In genomic region chr12:38907171-38907923, GRCh38 we compare ENCODE assay signal across 8 cellular contexts. TPM values are rescaled to one million over a fixed set of nuclear protein-coding genes. Genes with fewer than 3 reads are reported as not detected.
DNase-seq lines count a peak whose midpoint lies in the region; ATAC-seq and TF ChIP-seq lines count a peak whose summit lies in the region.

No MANE protein-coding gene starts in this region.

- H3K27ac Mint-ChIP-seq in activated CD8-positive, alpha-beta T cell treated with anti-CD3 and anti-CD28 coated beads, Interleukin-2, amount 10 ng/mL, durations not matched to agents 7 days and 5 days, result no peak overlapping the region
- peak overlapping the region; percentile 18 for H3K27ac Mint-ChIP-seq in stimulated activated effector memory CD8-positive, alpha-beta T cell treated with anti-CD3 and anti-CD28 coated beads, Interleukin-12 subunit alpha, Interleukin-12 subunit beta, amount 100 ng/mL, for 72 hours

- DNase-seq in HEK293T (ENCODE audit: extremely low spot score) (no peak), SHP77 (lab: John Stamatoyannopoulos, UW) (no peak), KBM-7 (no peak)
- DNase-seq in activated CD8-positive, alpha-beta T cell treated with anti-CD3 and anti-CD28 coated beads, Interleukin-2, amount 10 ng/mL, durations not matched to agents 7 days and 5 days, result no peak
- DNase-seq in stimulated activated effector memory CD8-positive, alpha-beta T cell treated with anti-CD3 and anti-CD28 coated beads, Interleukin-12 subunit alpha, Interleukin-12 subunit beta, amount 100 ng/mL, for 72 hours (ENCODE audit: low spot score in 2 of 2), result no peak

- H3K27me3 Mint-ChIP-seq in activated CD8-positive, alpha-beta T cell treated with anti-CD3 and anti-CD28 coated beads, Interleukin-2, amount 10 ng/mL, durations not matched to agents 7 days and 5 days (ENCODE audit: low read depth), result peaks cover 26% of the 10 kb centered on the region

- H3K9me3 Mint-ChIP-seq in activated CD8-positive, alpha-beta T cell treated with anti-CD3 and anti-CD28 coated beads, Interleukin-2, amount 10 ng/mL, durations not matched to agents 7 days and 5 days (ENCODE audit: insufficient read depth), result no peaks in the 10 kb centered on the region
- peaks cover 2% of the 10 kb centered on the region for H3K9me3 Mint-ChIP-seq in stimulated activated effector memory CD8-positive, alpha-beta T cell treated with anti-CD3 and anti-CD28 coated beads, Interleukin-12 subunit alpha, Interleukin-12 subunit beta, amount 100 ng/mL, for 72 hours

- CTCF ChIA-PET in HEK293T (lab: Yijun Ruan, JAX), result interaction anchor here (0.7 to 2.8 kb wide), 9 partner anchors 14 to 243 kb away, joined by 3 to 10 read pairs (median 3); no protein-coding TSS in a partner anchor
- CTCF ChIA-PET in activated CD8-positive, alpha-beta T cell treated with anti-CD3 and anti-CD28 coated beads, Interleukin-2, amount 10 ng/mL, durations not matched to agents 7 days and 5 days (lab: Charles Lee), result interaction anchor here (1.2 to 2.5 kb wide), 3 partner anchors 10 to 25 kb away, joined by 3 to 11 read pairs (median 3); no protein-coding TSS in a partner anchor

- no peak for ATAC-seq in activated CD8-positive, alpha-beta T cell treated with anti-CD3 and anti-CD28 coated beads, Interleukin-2, amount 10 ng/mL, durations not matched to agents 7 days and 5 days
- no peak for ATAC-seq in stimulated activated effector memory CD8-positive, alpha-beta T cell treated with anti-CD3 and anti-CD28 coated beads, Interleukin-12 subunit alpha, Interleukin-12 subunit beta, amount 100 ng/mL, for 72 hours
- ATAC-seq in HG03045 (IDR thresholded peaks at IDR 0.05; ENCODE audit: unreplicated experiment) (no peak), GM21717 (IDR thresholded peaks at IDR 0.05; ENCODE audit: unreplicated experiment) (no peak)

- H3K4me1 Mint-ChIP-seq in activated CD8-positive, alpha-beta T cell treated with anti-CD3 and anti-CD28 coated beads, Interleukin-2, amount 10 ng/mL, durations not matched to agents 7 days and 5 days (ENCODE audit: low read depth), result peaks cover 25% of the 10 kb centered on the region
- peaks cover 6% of the 10 kb centered on the region for H3K4me1 Mint-ChIP-seq in stimulated activated effector memory CD8-positive, alpha-beta T cell treated with anti-CD3 and anti-CD28 coated beads, Interleukin-12 subunit alpha, Interleukin-12 subunit beta, amount 100 ng/mL, for 72 hours

- H3K4me1 ChIP-seq in iPS-15b (ENCODE audit: control insufficient read depth, insufficient read depth, low read length), result peaks cover 4% of the 10 kb centered on the region

- POLR2A ChIA-PET in HEK293T (lab: Yijun Ruan, JAX), result interaction anchor here (0.8 to 2.9 kb wide), 5 partner anchors 10 to 242 kb away, joined by 3 to 25 read pairs (median 6); no protein-coding TSS in a partner anchor
- POLR2A ChIA-PET in activated CD8-positive, alpha-beta T cell treated with anti-CD3 and anti-CD28 coated beads, Interleukin-2, amount 10 ng/mL, durations not matched to agents 7 days and 5 days (lab: Charles Lee), result no interaction called here

- H3K4me3 Mint-ChIP-seq in activated CD8-positive, alpha-beta T cell treated with anti-CD3 and anti-CD28 coated beads, Interleukin-2, amount 10 ng/mL, durations not matched to agents 7 days and 5 days, result peak overlapping the region; percentile 54
- H3K4me3 Mint-ChIP-seq in stimulated activated effector memory CD8-positive, alpha-beta T cell treated with anti-CD3 and anti-CD28 coated beads, Interleukin-12 subunit alpha, Interleukin-12 subunit beta, amount 100 ng/mL, for 72 hours, result peak overlapping the region; percentile 79

- peak overlapping the region; percentile 94 for H3K4me3 ChIP-seq in iPS-15b (ENCODE audit: low read depth, low read length)

- H3K36me3 ChIP-seq in iPS-15b (ENCODE audit: control insufficient read depth, insufficient read depth, low read length), result no peaks in the 10 kb centered on the region

- peaks cover 4% of the 10 kb centered on the region for H3K27me3 ChIP-seq in iPS-15b (ENCODE audit: control insufficient read depth, insufficient read depth, low read length)

- no peak overlapping the region for H3K9ac ChIP-seq in iPS-15b (ENCODE audit: low read depth, low read length)

- H3K36me3 Mint-ChIP-seq in activated CD8-positive, alpha-beta T cell treated with anti-CD3 and anti-CD28 coated beads, Interleukin-2, amount 10 ng/mL, durations not matched to agents 7 days and 5 days (ENCODE audit: low read depth), result no peaks in the 10 kb centered on the region
- peaks cover 11% of the 10 kb centered on the region for H3K36me3 Mint-ChIP-seq in stimulated activated effector memory CD8-positive, alpha-beta T cell treated with anti-CD3 and anti-CD28 coated beads, Interleukin-12 subunit alpha, Interleukin-12 subunit beta, amount 100 ng/mL, for 72 hours

- H3K9me3 ChIP-seq in iPS-15b (ENCODE audit: control insufficient read depth, insufficient read depth, low read length), result no peaks in the 10 kb centered on the region

- in situ Hi-C loops in KBM-7 (cut with MboI; ENCODE audit: low pct_unique_long_range_greater_than_20kb, low sequenced_read_pairs), result loop anchor here (25.0 kb wide), 1 partner anchor 570 kb away; no protein-coding TSS in a partner anchor

TF ChIP-seq in HEK293T, 16 proteins besides CTCF, POLR2A, EP300 and RAD21:
- TF ChIP-seq TARDBP (IDR thresholded peaks at IDR 0.05) (no peak), BHLHE40 (IDR thresholded peaks at IDR 0.05; ENCODE audit: borderline replicate concordance) (no peak), PKNOX1 (IDR thresholded peaks at IDR 0.05) (peak; percentile 44; the same call in 1 of the 2 replicates), CTBP1 (IDR thresholded peaks at IDR 0.05; ENCODE audit: borderline replicate concordance) (no peak), SUZ12 (IDR thresholded peaks at IDR 0.05) (no peak), SP1 (IDR thresholded peaks at IDR 0.05) (no peak)

RNA-seq across cellular contexts. Expression of gene CPNE8, which starts 2.0 kb away (rescaled TPM):
- total RNA-seq in activated CD8-positive, alpha-beta T cell treated with anti-CD3 and anti-CD28 coated beads, Interleukin-2, amount 10 ng/mL, durations not matched to agents 7 days and 5 days, result 1 to 10 TPM; 1.3 to 1.6 TPM
